27 cellular contexts compared by ENCODE assay signal in the genomic region with DNA sequence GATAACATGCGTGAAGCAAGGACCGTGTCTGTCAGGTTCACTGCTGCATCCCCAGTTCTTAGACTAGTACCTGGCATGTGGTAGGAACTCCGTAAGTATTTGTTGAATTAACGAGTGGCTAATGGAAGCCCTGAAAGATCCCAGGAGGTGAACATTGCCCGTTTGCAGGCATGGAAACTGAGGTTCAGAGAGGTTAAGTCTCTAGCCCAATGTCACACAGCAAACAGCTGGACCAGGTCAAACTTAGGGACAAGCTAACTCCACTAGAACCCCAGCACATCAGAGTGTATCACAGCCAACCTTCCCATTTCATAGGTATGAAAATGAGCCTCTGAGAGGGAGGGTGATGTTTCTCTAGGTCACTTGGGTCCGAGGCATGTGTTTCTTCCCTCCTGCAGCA.
"Had no signal": no experiment of that assay in that cellular context is flagged by ENCODE, and none has a peak within 500 bp of the region (broad histone marks: within the 10 kb centered on the region; RNA-seq: fewer than 3 reads in every experiment).

No MANE protein-coding gene starts in this region.

- DNase-seq: activated B cell treated with CpG ODN at 0.5 μM for 24 hours; activated CD4-positive, alpha-beta memory T cell treated with anti-CD3 and anti-CD28 coated beads for 36 hours; activated CD4-positive, alpha-beta T cell treated with anti-CD3 and anti-CD28 coated beads for 1 hour; activated CD4-positive, alpha-beta T cell treated with anti-CD3 and anti-CD28 coated beads, Interleukin-2, amount 10 ng/mL, durations not matched to agents 24 days and 14 days; activated CD8-positive, alpha-beta memory T cell treated with anti-CD3 and anti-CD28 coated beads for 24 hours; activated effector memory CD4-positive, alpha-beta T cell treated with anti-CD3 and anti-CD28 coated beads, Interleukin-2, amount 50 U/mL, for 16 hours; activated naive CD4-positive, alpha-beta T cell treated with Interleukin-2 at 50 U/mL for 16 hours; activated naive CD8-positive, alpha-beta T cell treated with anti-CD3 and anti-CD28 coated beads, Interleukin-2, amount 50 U/mL, for 24 hours; activated T-cell treated with anti-CD3 and anti-CD28 coated beads, Interleukin-2, amount 50 U/mL, for 4 hours; anterior cingulate cortex; Karpas-422; MM.1S; NCI-H1105; NCI-H1436; NCI-H1694 treated with DMSO at 0.1 percent for 48 hours; NCI-H2029 treated with DMSO at 0.1 percent for 48 hours; NCI-H345; NCI-H510A; NCI-H69; NK-92 treated with Interleukin-12 subunit alpha and Interleukin-12 subunit beta, amount 100 ng/mL, for 24 hours; OCI-M1; RPMI8226; SW 1271 had no signal

- H3K9me3 ChIP-seq: breast epithelium had no signal

- H3K4me1 ChIP-seq: breast epithelium had no signal

- ATAC-seq: activated naive CD4-positive, alpha-beta T cell treated with anti-CD3 and anti-CD28 coated beads, Interleukin-2, amount 50 U/mL, for 72 hours; activated naive CD8-positive, alpha-beta T cell treated with anti-CD3 and anti-CD28 coated beads, Interleukin-2, amount 50 U/mL, for 24 hours; activated T-cell treated with anti-CD3 and anti-CD28 coated beads, Interleukin-2, amount 50 U/mL, for 4 hours; Panc1; SK-N-SH treated with all-trans-retinoic acid at 6 μM for 48 hours had no signal

- H3K4me3 ChIP-seq: breast epithelium had no signal

- H3K27me3 ChIP-seq: breast epithelium had no signal

- H3K36me3 ChIP-seq: breast epithelium had no signal

- H3K27ac ChIP-seq: breast epithelium had no signal
